24 cellular contexts compared by ENCODE assay signal in genomic region chr11:67052891-67053290, GRCh38. TPM values are rescaled to one million over a fixed set of nuclear protein-coding genes. Genes with fewer than 3 reads are reported as not detected.
"Had no signal": no experiment of that assay in that cellular context is flagged by ENCODE, and none has a peak within 500 bp of the region (broad histone marks: within the 10 kb centered on the region; RNA-seq: fewer than 3 reads in every experiment).

No MANE protein-coding gene starts in this region.

- H3K4me3 ChIP-seq: adrenal gland, SJCRH30 had no signal

- DNase-seq: activated CD4-positive, alpha-beta T cell treated with anti-CD3 and anti-CD28 coated beads for 48 hours; activated CD4-positive, alpha-beta T cell treated with anti-CD3 and anti-CD28 coated beads, Interleukin-2, amount 50 U/mL, for 4 hours; activated CD8-positive, alpha-beta memory T cell treated with anti-CD3 and anti-CD28 coated beads, Interleukin-2, amount 50 U/mL, for 48 hours; activated CD8-positive, alpha-beta T cell treated with anti-CD3 and anti-CD28 coated beads, Interleukin-2, amount 10 ng/mL, durations not matched to agents 7 days and 5 days; activated naive CD4-positive, alpha-beta T cell treated with anti-CD3 and anti-CD28 coated beads, Interleukin-2, amount 50 U/mL, for 16 hours; activated naive CD8-positive, alpha-beta T cell treated with anti-CD3 and anti-CD28 coated beads, Interleukin-2, amount 10 ng/mL, durations not matched to agents 7 days and 5 days; activated T-cell treated with anti-CD3 and anti-CD28 coated beads, Interleukin-2, amount 50 U/mL, for 1 hour; adrenal gland; anterior cingulate cortex; cerebellar nuclear complex; NCI-H1048; NCI-H1930; NCI-H2171; NCI-H226; NCI-H526; NCI-H82; OCI-M1; Right ventricle myocardium superior; RPMI8226; SJCRH30; SK-N-SH; SW 1271 had no signal

- H3K36me3 ChIP-seq: adrenal gland, SJCRH30 had no signal

- H3K9me3 ChIP-seq: adrenal gland, SJCRH30, SK-N-SH had no signal

- H3K27me3 ChIP-seq: adrenal gland, SJCRH30 had no signal

- H3K9ac ChIP-seq: SK-N-SH had no signal

- H3K27ac ChIP-seq: SJCRH30 had no signal

- H3K4me2 ChIP-seq: SK-N-SH had no signal

RNA-seq across cellular contexts. Expression of gene RHOD, which starts 3.8 kb away (rescaled TPM):
- total RNA-seq: activated CD8-positive, alpha-beta T cell treated with anti-CD3 and anti-CD28 coated beads, Interleukin-2, amount 10 ng/mL, durations not matched to agents 7 days and 5 days; SJCRH30 had no signal
- polyA plus RNA-seq: SK-N-SH had no signal

RNA-seq across cellular contexts. Expression of gene SYT12, which starts 30.0 kb away (rescaled TPM):
- total RNA-seq: activated CD8-positive, alpha-beta T cell treated with anti-CD3 and anti-CD28 coated beads, Interleukin-2, amount 10 ng/mL, durations not matched to agents 7 days and 5 days; activated naive CD8-positive, alpha-beta T cell treated with anti-CD3 and anti-CD28 coated beads, Interleukin-2, amount 10 ng/mL, durations not matched to agents 7 days and 5 days; LHCN-M2; T-helper 1 cell treated with Interleukin-12 subunit alpha and Interleukin-12 subunit beta and Interleukin-4 antibody, amounts not matched to agents 30 ng/mL and 1 ng/mL, for 36 hours had no signal
